Comparison of ENCODE assay signal across 21 cellular contexts in the genomic region with DNA sequence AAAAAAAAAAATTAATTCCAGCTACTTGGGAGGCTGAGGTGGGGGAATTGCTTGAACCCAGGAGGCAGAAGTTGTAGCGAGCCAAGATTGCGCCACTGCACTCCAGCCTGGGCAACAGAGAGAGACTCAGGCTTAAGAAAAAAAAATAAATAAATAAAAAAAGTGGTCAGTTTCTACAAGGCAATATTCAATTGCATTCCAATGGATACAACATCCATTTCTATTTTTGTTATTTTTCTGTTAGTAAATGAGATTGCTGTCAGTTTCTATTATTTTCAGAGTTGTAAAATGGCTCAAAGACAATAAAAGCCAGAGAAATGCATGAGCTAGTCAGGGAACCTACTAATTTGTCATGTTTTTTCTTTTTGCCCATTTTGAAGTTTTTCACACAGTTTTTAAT.
A peak's percentile ranks its signal among the peaks of the same experiment; 100 is the strongest.
DNase-seq lines count a peak whose midpoint lies in the region; ATAC-seq and TF ChIP-seq lines count a peak whose summit lies in the region.
"Had no signal": no experiment of that assay in that cellular context is flagged by ENCODE, and none has a peak within 500 bp of the region (broad histone marks: within the 10 kb centered on the region; RNA-seq: fewer than 3 reads in every experiment).

No MANE protein-coding gene starts in this region.

- no peak overlapping the region for H3K9ac ChIP-seq in adipocyte (ENCODE audit: low read length)

- peaks cover 2% of the 10 kb centered on the region for H3K79me2 ChIP-seq in ACC112 (ENCODE audit: control insufficient read depth, insufficient read depth, low read length, unreplicated experiment)

- peaks cover 2% of the 10 kb centered on the region for H3K36me3 Mint-ChIP-seq in osteocyte (ENCODE audit: unreplicated experiment)
- no peaks in the 10 kb centered on the region for H3K36me3 Mint-ChIP-seq in natural killer cell

- H3K9me3 Mint-ChIP-seq in osteocyte (ENCODE audit: unreplicated experiment) = no peaks in the 10 kb centered on the region
- H3K9me3 Mint-ChIP-seq in natural killer cell = no peaks in the 10 kb centered on the region
- H3K9me3 Mint-ChIP-seq: H9 had no signal

- H3K4me3 ChIP-seq in ACC112 (ENCODE audit: low read depth, low read length) (no peak overlapping the region), adipocyte (ENCODE audit: low read length) (no peak overlapping the region)
- H3K4me3 ChIP-seq: K562 had no signal

- H3K27me3 ChIP-seq in ACC112 (ENCODE audit: insufficient read depth, low read length) = no peaks in the 10 kb centered on the region
- H3K27me3 ChIP-seq in adipocyte (replicated peaks; ENCODE audit: control insufficient read depth, insufficient read depth, low read length) = no peaks in the 10 kb centered on the region

- no peak overlapping the region for H2AFZ ChIP-seq in ACC112 (ENCODE audit: low read length, unreplicated experiment)

- ATAC-seq in natural killer cell = no peak
- ATAC-seq: HepG2, K562 had no signal

- H3K27ac ChIP-seq in ACC112 (ENCODE audit: low read depth, low read length) = peak overlapping the region; percentile 92

- H3K9me3 ChIP-seq in adipocyte (ENCODE audit: control insufficient read depth, low read length) = no peaks in the 10 kb centered on the region

- H3K36me3 ChIP-seq in ACC112 (ENCODE audit: insufficient read depth, low read length) = no peaks in the 10 kb centered on the region
- no peaks in the 10 kb centered on the region for H3K36me3 ChIP-seq in adipocyte (ENCODE audit: control insufficient read depth, insufficient read depth, low read length, severe bottlenecking)

- intact Hi-C loops in natural killer cell (cut with micrococcal nuclease) = no loop called here

- H3K4me3 Mint-ChIP-seq in osteocyte (ENCODE audit: unreplicated experiment) (no peak overlapping the region), natural killer cell (no peak overlapping the region)
- H3K4me3 Mint-ChIP-seq: H9 had no signal

- TF ChIP-seq CTCF in osteocyte (IDR thresholded peaks at IDR 0.05) (no peak), natural killer cell (IDR thresholded peaks at IDR 0.05) (no peak)

- peak overlapping the region; percentile 78 for H3K27ac Mint-ChIP-seq in osteocyte (ENCODE audit: unreplicated experiment)
- no peak overlapping the region for H3K27ac Mint-ChIP-seq in natural killer cell

- H3K4me1 Mint-ChIP-seq in osteocyte (ENCODE audit: unreplicated experiment) (peaks cover 93% of the 10 kb centered on the region), natural killer cell (peaks cover 5% of the 10 kb centered on the region in 2 donors)

- H3K4me1 ChIP-seq in ACC112 (ENCODE audit: control insufficient read depth, insufficient read depth, low read length, unreplicated experiment) (peaks cover 77% of the 10 kb centered on the region), adipocyte (ENCODE audit: control insufficient read depth, insufficient read depth, low read length) (peaks cover 41% of the 10 kb centered on the region)

- peak; percentile 34 for DNase-seq in GM03348 (ENCODE audit: low spot score)
- DNase-seq in adipocyte (ENCODE audit: low read depth) = peak; percentile 67
- DNase-seq in osteocyte (ENCODE audit: extremely low spot score, unreplicated experiment) = no peak
- DNase-seq in activated gamma-delta T cell (lab: John Stamatoyannopoulos, UW) = no peak
- no peak for DNase-seq in NCI-H1694 treated with DMSO at 0.1 percent for 48 hours (lab: John Stamatoyannopoulos, UW)
- DNase-seq in natural killer cell = no peak
- DNase-seq: Calu3; DMS79 treated with DMSO at 0.1 percent for 48 hours; H9; Kasumi-1; NCI-H1092 treated with DMSO at 0.1 percent for 48 hours; NCI-H1436; NCI-H187 treated with DMSO at 0.1 percent for 48 hours; NCI-H446; NCI-H524 treated with DMSO at 0.1 percent for 48 hours; NCI-H82; NK-92 treated with Interleukin-12 subunit alpha and Interleukin-12 subunit beta, amount 100 ng/mL, for 24 hours; PC-3 had no signal

- H3K27me3 Mint-ChIP-seq in osteocyte (ENCODE audit: unreplicated experiment) (no peaks in the 10 kb centered on the region), natural killer cell (ENCODE audit: low read depth in 2 of 2) (peaks cover 0 to 6% of the 10 kb centered on the region in 2 donors)

Comparison
In these comparisons a context has a peak if more than half of its experiments do, and no peak if none do; other contexts are left out.
1. DNase-seq: peak in GM03348 (single experiment) and adipocyte (single experiment); none in osteocyte (single experiment), activated gamma-delta T cell (single experiment), NCI-H1694 treated with DMSO at 0.1 percent for 48 hours (single experiment) and natural killer cell (single experiment).